Comparison of ENCODE assay signal across 8 cellular contexts in the genomic region with DNA sequence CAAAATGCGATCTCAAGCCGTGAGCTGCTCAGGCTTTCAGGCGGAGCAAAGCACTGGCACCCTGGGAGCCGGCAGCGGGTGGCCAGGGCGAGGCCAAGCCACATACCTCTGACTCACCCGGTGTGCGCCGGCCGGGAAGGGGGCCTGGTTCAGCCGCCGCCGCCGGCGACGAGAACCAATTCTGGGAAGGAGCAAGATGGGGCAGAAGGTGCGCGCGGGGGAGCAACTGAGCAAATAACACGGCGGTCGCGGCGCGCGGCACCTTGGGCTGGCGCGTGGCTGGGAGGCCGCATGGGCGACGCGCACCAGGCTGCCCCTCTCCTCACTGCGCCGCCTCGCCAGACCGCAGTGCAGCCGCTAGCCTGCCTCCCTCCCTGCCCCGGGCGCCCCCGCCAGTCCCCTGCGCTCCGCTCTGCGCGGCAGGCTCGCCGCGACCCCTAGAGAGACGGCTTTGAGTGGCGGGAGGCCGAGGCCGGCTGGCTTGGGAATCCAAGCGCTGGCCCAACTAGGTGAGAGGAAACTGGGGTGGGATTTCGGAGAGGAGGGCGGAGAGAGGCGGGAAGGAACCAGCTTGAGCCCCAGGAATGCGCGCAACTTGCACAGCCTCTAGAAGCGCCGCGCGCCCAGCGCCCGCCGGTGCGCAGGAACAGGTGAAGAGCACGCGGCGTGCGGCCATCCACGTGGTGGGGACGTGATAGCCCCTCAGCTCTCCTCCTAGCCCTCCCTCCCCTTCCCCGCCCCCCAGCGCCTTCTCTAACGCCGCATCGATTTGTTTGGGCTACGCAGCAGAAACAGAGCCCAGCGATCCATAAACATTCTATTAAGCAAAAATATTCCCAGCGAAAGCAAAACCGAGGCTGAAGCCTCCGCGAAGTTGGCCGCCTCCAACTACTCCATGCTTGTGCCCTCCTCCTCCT. TPM values are rescaled to one million over a fixed set of nuclear protein-coding genes. Genes with fewer than 3 reads are reported as not detected.
A peak's percentile ranks its signal among the peaks of the same experiment; 100 is the strongest.
DNase-seq lines count a peak whose midpoint lies in the region; ATAC-seq, FAIRE-seq and TF ChIP-seq lines count a peak whose summit lies in the region.

No MANE protein-coding gene starts in this region.

- no peak overlapping the region; the same call in 1 of the 2 replicates for H2AFZ ChIP-seq in H1 (ENCODE audit: low read length)

- no peak for FAIRE-seq in H1 (lab: Jason Lieb, UNC)

- peak overlapping the region; percentile 49 for H3K4ac ChIP-seq in H1 (replicated peaks; ENCODE audit: insufficient read length, low read depth, low read length)

- H3K4me3 ChIP-seq in Panc1 (ENCODE audit: low read depth in 2 of 2, low read length in 2 of 2): peak overlapping the region; percentile 48 to 53
- peak overlapping the region; percentile 57 to 77 (median 62) for H3K4me3 ChIP-seq in H1 (ENCODE audit: extremely low read depth in 1 of 4, insufficient read depth in 2 of 4, low read depth in 3 of 4, low read length in 4 of 4)
- peak overlapping the region; percentile 47 to 77 for H3K4me3 ChIP-seq in mucosa of rectum (ENCODE audit: low read length in 2 of 2)
- peak overlapping the region; percentile 67 to 68 for H3K4me3 ChIP-seq in aorta (ENCODE audit: low read length in 2 of 2)

- peak overlapping the region; percentile 20 for H4K5ac ChIP-seq in H1 (ENCODE audit: insufficient read length, low read depth, low read length)

- H2BK15ac ChIP-seq in H1 (ENCODE audit: low read length): no peak overlapping the region; the same call in 1 of the 2 replicates

- H3K14ac ChIP-seq in H1 (ENCODE audit: insufficient read length): no peak overlapping the region

- peaks cover 3% of the 10 kb centered on the region; the same call in 1 of the 2 replicates for H3K79me1 ChIP-seq in H1 (ENCODE audit: low read depth, low read length)

- H2BK120ac ChIP-seq in H1 (replicated peaks; ENCODE audit: low read depth, low read length): no peak overlapping the region

- H3K9ac ChIP-seq in H1 (replicated peaks in 1 of 4; ENCODE audit: extremely low read depth in 1 of 4, low read depth in 3 of 4, low read length in 3 of 4): peak overlapping the region in 3 of 4 experiments; percentile 42 to 61 (median 47); a peak in 6 of 7 replicates
- H3K9ac ChIP-seq in mucosa of rectum (ENCODE audit: low read depth in 1 of 2, low read length in 2 of 2): peak overlapping the region in 1 of 2 donors; percentile 50

- 0 out of 2 replicates have a peak overlapping the region, but pooled peaks have one; percentile 48 for H2BK20ac ChIP-seq in H1 (ENCODE audit: low read length)

- H3K23ac ChIP-seq in H1 (ENCODE audit: insufficient read length): no peak overlapping the region

- intact Hi-C loops in Panc1 (cut with micrococcal nuclease; ENCODE audit: unreplicated experiment): loop anchor here (10.0 kb wide), 1 partner anchor 661 kb away; no protein-coding TSS in a partner anchor
- intact Hi-C loops in aorta (cut with DNase I): loop anchor here in 1 of 2 donors (2.0 kb wide), 1 partner anchor 69 kb away; no protein-coding TSS in a partner anchor

- no peak; a peak in 1 of 4 replicates for TF ChIP-seq RAD21 in H1 (IDR thresholded peaks at IDR 0.05 in 1 of 2, conservative IDR thresholded peaks at IDR 0.05 in 1 of 2; ENCODE audit: low read depth in 2 of 2, low read length in 2 of 2)

- H2AK5ac ChIP-seq in H1 (ENCODE audit: low read depth, low read length): no peak overlapping the region

- peak overlapping the region; percentile 91 to 97 for H3K4me2 ChIP-seq in H1 (ENCODE audit: insufficient read depth in 1 of 2, low read depth in 2 of 2, low read length in 2 of 2)

- H4K91ac ChIP-seq in H1 (replicated peaks; ENCODE audit: insufficient read length, low read length): peak overlapping the region; percentile 73

- in situ Hi-C loops in Panc1 (cut with HindIII; ENCODE audit: low pct_unique_long_range_greater_than_20kb, low sequenced_read_pairs): no loop called here

- H4K8ac ChIP-seq in H1 (ENCODE audit: extremely low read depth, insufficient read depth, low read length): peak overlapping the region; percentile 91

- H3K27me3 ChIP-seq in Panc1 (ENCODE audit: control insufficient read depth, insufficient read depth, low read length) (peaks cover 22% of the 10 kb centered on the region), H1 (replicated peaks in 1 of 4; ENCODE audit: control insufficient read depth in 3 of 4, extremely low read depth in 1 of 4, insufficient read depth in 3 of 4, low read length in 3 of 4) (peaks cover 4 to 47% (median 34%) of the 10 kb centered on the region in 4 experiments; a peak in 6 of 7 replicates), mucosa of rectum (ENCODE audit: control insufficient read depth in 2 of 2, insufficient read depth in 2 of 2, low read length in 2 of 2) (peaks cover 29 to 48% of the 10 kb centered on the region in 2 donors), aorta (ENCODE audit: control insufficient read depth in 1 of 2, insufficient read depth in 2 of 2, low read length in 1 of 2) (no peaks in the 10 kb centered on the region)

- ATAC-seq in Panc1 (peak; percentile 66), aorta (ENCODE audit: low FRiP score) (peak; percentile 70), GM21717 (IDR thresholded peaks at IDR 0.05; ENCODE audit: unreplicated experiment) (no peak)

- H3K4me1 ChIP-seq in Panc1 (ENCODE audit: control insufficient read depth, insufficient read depth, low read length) (0 out of 2 replicates have a peak, but pooled peaks cover 2% of the 10 kb centered on the region), H1 (replicated peaks in 1 of 4; ENCODE audit: control insufficient read depth in 3 of 4, insufficient read depth in 4 of 4, low read length in 3 of 4) (peaks cover 14 to 25% (median 17%) of the 10 kb centered on the region in 4 experiments), mucosa of rectum (ENCODE audit: control insufficient read depth in 2 of 2, insufficient read depth in 2 of 2, low read length in 2 of 2) (peaks cover 8 to 20% of the 10 kb centered on the region in 2 donors), aorta (ENCODE audit: control insufficient read depth in 1 of 2, insufficient read depth in 2 of 2, low read length in 2 of 2) (peaks cover 0 to 2% of the 10 kb centered on the region in 2 donors)

- H3K9me3 ChIP-seq in Panc1 (ENCODE audit: control insufficient read depth, insufficient read depth, low read depth, low read length) (no peaks in the 10 kb centered on the region), H1 (ENCODE audit: insufficient read depth in 2 of 2, low read depth in 1 of 2, low read length in 1 of 2) (no peaks in the 10 kb centered on the region), mucosa of rectum (ENCODE audit: control insufficient read depth in 2 of 2, low read length in 2 of 2) (no peaks in the 10 kb centered on the region), aorta (ENCODE audit: control insufficient read depth, low read length) (no peaks in the 10 kb centered on the region)

- H3K27ac ChIP-seq in Panc1 (ENCODE audit: low read length) (no peak overlapping the region), H1 (ENCODE audit: low read depth, low read length) (no peak overlapping the region), mucosa of rectum (ENCODE audit: low read depth in 2 of 2, low read length in 2 of 2) (peak overlapping the region; percentile 50 to 78), aorta (ENCODE audit: low read depth in 1 of 2, low read length in 2 of 2) (peak overlapping the region; percentile 24 to 72)

- H2BK12ac ChIP-seq in H1 (ENCODE audit: low read depth, low read length): peak overlapping the region; percentile 93; the same call in 1 of the 2 replicates

- no peak for TF ChIP-seq CTCF in Panc1 (IDR thresholded peaks at IDR 0.05)
- peak in 1 of 3 experiments; percentile 9; a peak in 1 of 4 replicates for TF ChIP-seq CTCF in H1 (IDR thresholded peaks at IDR 0.05; ENCODE audit: control extremely low read depth in 1 of 3, insufficient read depth in 1 of 3, low read depth in 1 of 3, low read length in 3 of 3)

- TF ChIP-seq POLR2A in H1 (IDR thresholded peaks at IDR 0.05; ENCODE audit: control extremely low read depth in 1 of 2, low read depth in 2 of 2, low read length in 2 of 2): peak in 1 of 2 experiments; percentile 68; a peak in 1 of 3 replicates

- H3K79me2 ChIP-seq in H1 (ENCODE audit: control insufficient read depth in 1 of 2, insufficient read depth in 2 of 2, low read length in 2 of 2): peaks cover 0 to 49% of the 10 kb centered on the region in 2 experiments; a peak in 2 of 4 replicates

- no peaks in the 10 kb centered on the region for H4K20me1 ChIP-seq in H1 (replicated peaks in 1 of 2; ENCODE audit: control insufficient read depth in 1 of 2, insufficient read depth in 2 of 2, low read length in 2 of 2)

- H3K56ac ChIP-seq in H1 (replicated peaks; ENCODE audit: insufficient read length, low read depth, low read length): no peak overlapping the region

- no peaks in the 10 kb centered on the region for H3K36me3 ChIP-seq in Panc1 (ENCODE audit: control insufficient read depth, insufficient read depth, low read length)
- no peaks in the 10 kb centered on the region for H3K36me3 ChIP-seq in H1 (ENCODE audit: control insufficient read depth in 2 of 4, insufficient read depth in 4 of 4, low read length in 3 of 4)
- no peaks in the 10 kb centered on the region for H3K36me3 ChIP-seq in mucosa of rectum (ENCODE audit: control insufficient read depth in 2 of 2, insufficient read depth in 2 of 2, low read length in 2 of 2)
- H3K36me3 ChIP-seq in aorta (ENCODE audit: control insufficient read depth in 1 of 2, insufficient read depth in 2 of 2, low read length in 1 of 2): no peaks in the 10 kb centered on the region

- POLR2A ChIA-PET in Panc1 (lab: Charles Lee): no interaction called here
- POLR2A ChIA-PET in H1 (lab: Charles Lee; ENCODE audit: partially characterized antibody): interaction anchor here (1.8 to 1.9 kb wide), 2 partner anchors 10 to 36 kb away, joined by 4 to 8 read pairs; no protein-coding TSS in a partner anchor

- 0 out of 2 replicates have a peak overlapping the region, but pooled peaks have one; percentile 30 for H2BK5ac ChIP-seq in H1 (ENCODE audit: low read depth, low read length)

- CTCF ChIA-PET in Panc1 (lab: Charles Lee) (no interaction called here), H1 (lab: Charles Lee; ENCODE audit: partially characterized antibody) (interaction anchor here (1.0 to 2.6 kb wide), 5 partner anchors 8 to 814 kb away, joined by 3 to 13 read pairs (median 3); no protein-coding TSS in a partner anchor)

- H3K23me2 ChIP-seq in H1 (ENCODE audit: low read depth, low read length): peaks cover 24% of the 10 kb centered on the region

- TF ChIP-seq EP300 in H1 (IDR thresholded peaks at IDR 0.05; ENCODE audit: borderline replicate concordance in 1 of 2, low read depth in 2 of 2, low read length in 2 of 2): no peak

- 2% methylated on average over 43 of the region's 83 CpGs; no CpG with 5 or more reads in 1 of the 2 experiments for WGBS in H1 (ENCODE audit: extremely low coverage in 1 of 2, insufficient coverage in 1 of 2, insufficient read length in 1 of 2, insufficient replicate concordance in 2 of 2, low coverage in 1 of 2, low lambda C conversion rate in 2 of 2, missing lambda C conversion rate in 1 of 2), 2 experiments
- WGBS in aorta, 2 donors: 0 to 1% methylated on average over 62 to 83 of the region's 83 CpGs

- DNase-seq in ELF-1 (ENCODE audit: low read depth, low spot score): peak; percentile 80
- DNase-seq in Panc1 (ENCODE audit: low read depth, low spot score): no peak
- peak in 1 of 2 experiments; percentile 78 for DNase-seq in H1 (ENCODE audit: low read depth in 1 of 2, low spot score in 2 of 2)
- peak; percentile 72 to 85 for DNase-seq in aorta
- no peak for DNase-seq in NCI-H2029 treated with DMSO at 0.1 percent for 48 hours (lab: John Stamatoyannopoulos, UW)
- DNase-seq in KG1 (lab: John Stamatoyannopoulos, UW): no peak

- H3K18ac ChIP-seq in H1 (ENCODE audit: extremely low read depth, low read length): peak overlapping the region; percentile 88

- BruUV-seq in Panc1 (replicated peaks; lab: Mats Ljungman, UMichigan): no TSS peak

RNA-seq across cellular contexts. Expression of gene NRP2, which starts 3.3 kb away (rescaled TPM):
- total RNA-seq in Panc1 (2021; ENCODE audit: unreplicated experiment) (6.7 TPM), aorta (10 to 100 TPM; 41.5 to 67.3 TPM)
- polyA plus RNA-seq in Panc1 (2012; ENCODE audit: insufficient read length): 5.3 TPM
- 36.9 and 37.8 TPM in 2 replicates for total RNA-seq in H1 (2021; fragmentation: NEBNext Ultra II Directional; extraction: Animal tissue kit (Norgen Biotek cat#: 25700))
- polyA plus RNA-seq in H1 (2011; rRNA removed) (26.7 and 32.0 TPM in 2 replicates), aorta (10 to 100 TPM; 13.6 to 15.5 TPM)
- 23.9 TPM for polyA plus RNA-seq in H1 (2011; cell fraction: cytosol; rRNA removed)
- polyA plus RNA-seq in H1 (2011; cell fraction: nucleus; rRNA removed): 56.3 TPM
- polyA plus RNA-seq in H1 (2012, experiment 1 of 2): 35.4 to 38.0 TPM (median 37.0 TPM) in 4 replicates
- 10.6 TPM for polyA plus RNA-seq in H1 (2012, experiment 2 of 2)
- 46.7 TPM for polyA plus RNA-seq in H1 (2013, experiment 1 of 2)
- 42.5 TPM for polyA plus RNA-seq in H1 (2013, experiment 2 of 2)
- 78.9 and 87.3 TPM in 2 replicates for polyA minus RNA-seq in H1 (2011; rRNA and poly(A)+ RNA removed)
- polyA minus RNA-seq in H1 (2011; cell fraction: cytosol; rRNA and poly(A)+ RNA removed): 24.7 TPM
- 82.2 TPM for polyA minus RNA-seq in H1 (2011; cell fraction: nucleus; rRNA and poly(A)+ RNA removed)

Comparison
In these comparisons a context has a peak if more than half of its experiments do, and no peak if none do; other contexts are left out.
1. DNase-seq: peak in ELF-1 (single experiment) and aorta (2 of 2); none in Panc1 (single experiment), NCI-H2029 treated with DMSO at 0.1 percent for 48 hours (single experiment) and KG1 (single experiment).
2. H3K27ac ChIP-seq: peak in mucosa of rectum (2 of 2) and aorta (2 of 2); none in Panc1 (single experiment) and H1 (single experiment).
3. Peak in every context shown above with its lines, with median percentiles within 50 percentile points of each other: H3K4me3 ChIP-seq.